In the genomic region with DNA sequence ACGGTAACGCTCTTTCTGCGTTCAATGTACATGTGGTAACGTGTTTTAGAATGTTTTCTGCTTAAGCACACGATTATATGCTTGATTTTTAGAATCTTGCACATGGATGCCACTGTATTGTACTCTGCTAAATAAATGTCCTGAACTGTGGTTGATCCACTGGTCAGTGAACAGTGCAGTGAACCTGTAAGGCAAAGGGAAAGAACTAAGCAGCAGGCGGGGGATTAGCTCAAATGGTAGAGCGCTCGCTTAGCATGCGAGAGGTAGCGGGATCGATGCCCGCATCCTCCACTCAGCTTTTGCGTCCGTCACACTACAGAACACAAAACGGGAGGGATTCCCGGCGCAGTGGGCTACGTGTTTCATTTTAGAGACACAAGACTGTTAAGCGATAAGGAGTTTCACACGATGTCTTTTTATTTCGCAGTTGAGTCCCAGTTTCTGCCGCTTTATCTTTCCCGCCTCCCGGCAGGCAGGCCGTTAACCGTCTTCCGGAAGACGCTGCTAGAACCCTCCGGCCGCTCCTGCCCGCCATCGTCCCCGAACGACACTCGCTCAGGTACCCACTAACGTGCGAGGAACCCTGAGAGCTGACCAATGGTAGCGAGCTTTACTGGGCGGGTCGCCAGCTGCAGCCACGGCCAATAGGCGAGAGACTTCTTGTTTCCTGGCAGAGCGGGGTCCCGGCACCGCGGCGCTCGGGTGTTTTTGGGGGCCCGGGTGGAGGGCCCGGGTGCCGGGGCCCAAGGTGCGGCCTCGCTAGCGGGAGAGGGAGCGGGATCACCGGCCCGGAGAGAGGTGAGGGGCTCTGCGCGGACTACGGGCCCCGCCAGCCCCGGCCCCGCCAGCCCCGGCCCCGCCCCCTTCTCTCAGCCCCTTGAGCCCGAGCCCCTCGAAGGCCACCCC, we compare ENCODE assay signal across 1 cellular context.
TF ChIP-seq lines count a peak whose summit lies in the region.

A gene with protein sequence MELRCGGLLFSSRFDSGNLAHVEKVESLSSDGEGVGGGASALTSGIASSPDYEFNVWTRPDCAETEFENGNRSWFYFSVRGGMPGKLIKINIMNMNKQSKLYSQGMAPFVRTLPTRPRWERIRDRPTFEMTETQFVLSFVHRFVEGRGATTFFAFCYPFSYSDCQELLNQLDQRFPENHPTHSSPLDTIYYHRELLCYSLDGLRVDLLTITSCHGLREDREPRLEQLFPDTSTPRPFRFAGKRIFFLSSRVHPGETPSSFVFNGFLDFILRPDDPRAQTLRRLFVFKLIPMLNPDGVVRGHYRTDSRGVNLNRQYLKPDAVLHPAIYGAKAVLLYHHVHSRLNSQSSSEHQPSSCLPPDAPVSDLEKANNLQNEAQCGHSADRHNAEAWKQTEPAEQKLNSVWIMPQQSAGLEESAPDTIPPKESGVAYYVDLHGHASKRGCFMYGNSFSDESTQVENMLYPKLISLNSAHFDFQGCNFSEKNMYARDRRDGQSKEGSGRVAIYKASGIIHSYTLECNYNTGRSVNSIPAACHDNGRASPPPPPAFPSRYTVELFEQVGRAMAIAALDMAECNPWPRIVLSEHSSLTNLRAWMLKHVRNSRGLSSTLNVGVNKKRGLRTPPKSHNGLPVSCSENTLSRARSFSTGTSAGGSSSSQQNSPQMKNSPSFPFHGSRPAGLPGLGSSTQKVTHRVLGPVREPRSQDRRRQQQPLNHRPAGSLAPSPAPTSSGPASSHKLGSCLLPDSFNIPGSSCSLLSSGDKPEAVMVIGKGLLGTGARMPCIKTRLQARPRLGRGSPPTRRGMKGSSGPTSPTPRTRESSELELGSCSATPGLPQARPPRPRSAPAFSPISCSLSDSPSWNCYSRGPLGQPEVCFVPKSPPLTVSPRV (plus strand): TSS at position 673 of the 906 bp plus-strand sequence. CDS start 1,291 bp downstream, outside the sequence.

TF ChIP-seq in HepG2, 621 proteins besides CTCF, POLR2A, EP300 and RAD21 (continued from another document and continues in another):
- TF ChIP-seq ZKSCAN8 (CRISPR knock-in tag; IDR thresholded peaks at IDR 0.05; ENCODE audit: borderline replicate concordance) (peak; percentile 57), ONECUT2 (CRISPR knock-in tag; IDR thresholded peaks at IDR 0.05) (peak; percentile 77), NCOA1 (CRISPR knock-in tag; IDR thresholded peaks at IDR 0.05) (peak; percentile 94; the same call in 1 of the 2 replicates), FOXK2 (IDR thresholded peaks at IDR 0.05) (no peak), ZNF598 (CRISPR knock-in tag; IDR thresholded peaks at IDR 0.05; ENCODE audit: borderline replicate concordance) (peak; percentile 87), PAWR (CRISPR knock-in tag; IDR thresholded peaks at IDR 0.05; ENCODE audit: borderline replicate concordance) (peak; percentile 87; the same call in 1 of the 2 replicates), ZNF484 (CRISPR knock-in tag; IDR thresholded peaks at IDR 0.05; ENCODE audit: borderline replicate concordance, low read depth) (0 out of 2 replicates have a peak, but pooled peaks have one; percentile 2), ZNF124 (CRISPR knock-in tag; IDR thresholded peaks at IDR 0.05) (peak; percentile 83; the same call in 1 of the 2 replicates), SETDB1 (CRISPR knock-in tag; IDR thresholded peaks at IDR 0.05; ENCODE audit: borderline replicate concordance) (no peak), RFXAP (CRISPR knock-in tag; IDR thresholded peaks at IDR 0.05; ENCODE audit: borderline replicate concordance) (peak; percentile 94), ZC3H4 (CRISPR knock-in tag; IDR thresholded peaks at IDR 0.05; ENCODE audit: borderline replicate concordance) (peak; percentile 89; the same call in 1 of the 2 replicates), PITX1 (CRISPR knock-in tag; IDR thresholded peaks at IDR 0.05) (peak; percentile 97), ATF1 (CRISPR knock-in tag; IDR thresholded peaks at IDR 0.05) (peak; percentile 87), PAX8 (CRISPR knock-in tag; IDR thresholded peaks at IDR 0.05; ENCODE audit: borderline replicate concordance) (peak; percentile 96; the same call in 1 of the 2 replicates), ZNF788 (CRISPR knock-in tag; IDR thresholded peaks at IDR 0.05; ENCODE audit: borderline replicate concordance) (peak; percentile 91; the same call in 1 of the 2 replicates), ZNF839 (CRISPR knock-in tag; IDR thresholded peaks at IDR 0.05; ENCODE audit: borderline replicate concordance) (peak; percentile 78; the same call in 1 of the 2 replicates), TCF7 (IDR thresholded peaks at IDR 0.05; ENCODE audit: low read depth) (no peak), SMAD9 (CRISPR knock-in tag; IDR thresholded peaks at IDR 0.05) (peak; percentile 91; the same call in 1 of the 2 replicates), MAZ (IDR thresholded peaks at IDR 0.05; ENCODE audit: borderline replicate concordance, low read depth, low read length) (no peak), MAZ (CRISPR knock-in tag; IDR thresholded peaks at IDR 0.05; ENCODE audit: low read depth) (peak; percentile 76), ZNF891 (CRISPR knock-in tag; IDR thresholded peaks at IDR 0.05) (peak; percentile 99), REXO4 (CRISPR knock-in tag; IDR thresholded peaks at IDR 0.05; ENCODE audit: borderline replicate concordance) (no peak), ZNF251 (CRISPR knock-in tag; IDR thresholded peaks at IDR 0.05) (no peak), RORA (CRISPR knock-in tag; IDR thresholded peaks at IDR 0.05) (no peak; the same call in 1 of the 2 replicates), XRCC5 (optimal IDR thresholded peaks at IDR 0.05; ENCODE audit: low read length) (peak; percentile 13), ELF1 (CRISPR knock-in tag; IDR thresholded peaks at IDR 0.05) (peak; percentile 86), TBX2 (CRISPR knock-in tag; IDR thresholded peaks at IDR 0.05; ENCODE audit: borderline replicate concordance) (peak; percentile 90), AGO1 (IDR thresholded peaks at IDR 0.05; ENCODE audit: low read depth, low read length, poor library complexity, severe bottlenecking) (no peak)
- TF ChIP-seq, protein P1, sequence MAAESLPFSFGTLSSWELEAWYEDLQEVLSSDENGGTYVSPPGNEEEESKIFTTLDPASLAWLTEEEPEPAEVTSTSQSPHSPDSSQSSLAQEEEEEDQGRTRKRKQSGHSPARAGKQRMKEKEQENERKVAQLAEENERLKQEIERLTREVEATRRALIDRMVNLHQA (CRISPR knock-in tag; IDR thresholded peaks at IDR 0.05) = peak; percentile 59; the same call in 1 of the 2 replicates
- TF ChIP-seq, protein P2, sequence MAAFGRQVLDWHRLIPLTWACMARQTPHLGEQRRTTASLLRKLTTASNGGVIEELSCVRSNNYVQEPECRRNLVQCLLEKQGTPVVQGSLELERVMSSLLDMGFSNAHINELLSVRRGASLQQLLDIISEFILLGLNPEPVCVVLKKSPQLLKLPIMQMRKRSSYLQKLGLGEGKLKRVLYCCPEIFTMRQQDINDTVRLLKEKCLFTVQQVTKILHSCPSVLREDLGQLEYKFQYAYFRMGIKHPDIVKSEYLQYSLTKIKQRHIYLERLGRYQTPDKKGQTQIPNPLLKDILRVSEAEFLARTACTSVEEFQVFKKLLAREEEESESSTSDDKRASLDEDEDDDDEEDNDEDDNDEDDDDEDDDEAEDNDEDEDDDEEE (CRISPR knock-in tag; IDR thresholded peaks at IDR 0.05) = peak; percentile 92
- TF ChIP-seq, protein P3, sequence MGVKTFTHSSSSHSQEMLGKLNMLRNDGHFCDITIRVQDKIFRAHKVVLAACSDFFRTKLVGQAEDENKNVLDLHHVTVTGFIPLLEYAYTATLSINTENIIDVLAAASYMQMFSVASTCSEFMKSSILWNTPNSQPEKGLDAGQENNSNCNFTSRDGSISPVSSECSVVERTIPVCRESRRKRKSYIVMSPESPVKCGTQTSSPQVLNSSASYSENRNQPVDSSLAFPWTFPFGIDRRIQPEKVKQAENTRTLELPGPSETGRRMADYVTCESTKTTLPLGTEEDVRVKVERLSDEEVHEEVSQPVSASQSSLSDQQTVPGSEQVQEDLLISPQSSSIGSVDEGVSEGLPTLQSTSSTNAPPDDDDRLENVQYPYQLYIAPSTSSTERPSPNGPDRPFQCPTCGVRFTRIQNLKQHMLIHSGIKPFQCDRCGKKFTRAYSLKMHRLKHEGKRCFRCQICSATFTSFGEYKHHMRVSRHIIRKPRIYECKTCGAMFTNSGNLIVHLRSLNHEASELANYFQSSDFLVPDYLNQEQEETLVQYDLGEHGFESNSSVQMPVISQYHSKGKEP (CRISPR knock-in tag; IDR thresholded peaks at IDR 0.05) = no peak
- TF ChIP-seq, protein P4, sequence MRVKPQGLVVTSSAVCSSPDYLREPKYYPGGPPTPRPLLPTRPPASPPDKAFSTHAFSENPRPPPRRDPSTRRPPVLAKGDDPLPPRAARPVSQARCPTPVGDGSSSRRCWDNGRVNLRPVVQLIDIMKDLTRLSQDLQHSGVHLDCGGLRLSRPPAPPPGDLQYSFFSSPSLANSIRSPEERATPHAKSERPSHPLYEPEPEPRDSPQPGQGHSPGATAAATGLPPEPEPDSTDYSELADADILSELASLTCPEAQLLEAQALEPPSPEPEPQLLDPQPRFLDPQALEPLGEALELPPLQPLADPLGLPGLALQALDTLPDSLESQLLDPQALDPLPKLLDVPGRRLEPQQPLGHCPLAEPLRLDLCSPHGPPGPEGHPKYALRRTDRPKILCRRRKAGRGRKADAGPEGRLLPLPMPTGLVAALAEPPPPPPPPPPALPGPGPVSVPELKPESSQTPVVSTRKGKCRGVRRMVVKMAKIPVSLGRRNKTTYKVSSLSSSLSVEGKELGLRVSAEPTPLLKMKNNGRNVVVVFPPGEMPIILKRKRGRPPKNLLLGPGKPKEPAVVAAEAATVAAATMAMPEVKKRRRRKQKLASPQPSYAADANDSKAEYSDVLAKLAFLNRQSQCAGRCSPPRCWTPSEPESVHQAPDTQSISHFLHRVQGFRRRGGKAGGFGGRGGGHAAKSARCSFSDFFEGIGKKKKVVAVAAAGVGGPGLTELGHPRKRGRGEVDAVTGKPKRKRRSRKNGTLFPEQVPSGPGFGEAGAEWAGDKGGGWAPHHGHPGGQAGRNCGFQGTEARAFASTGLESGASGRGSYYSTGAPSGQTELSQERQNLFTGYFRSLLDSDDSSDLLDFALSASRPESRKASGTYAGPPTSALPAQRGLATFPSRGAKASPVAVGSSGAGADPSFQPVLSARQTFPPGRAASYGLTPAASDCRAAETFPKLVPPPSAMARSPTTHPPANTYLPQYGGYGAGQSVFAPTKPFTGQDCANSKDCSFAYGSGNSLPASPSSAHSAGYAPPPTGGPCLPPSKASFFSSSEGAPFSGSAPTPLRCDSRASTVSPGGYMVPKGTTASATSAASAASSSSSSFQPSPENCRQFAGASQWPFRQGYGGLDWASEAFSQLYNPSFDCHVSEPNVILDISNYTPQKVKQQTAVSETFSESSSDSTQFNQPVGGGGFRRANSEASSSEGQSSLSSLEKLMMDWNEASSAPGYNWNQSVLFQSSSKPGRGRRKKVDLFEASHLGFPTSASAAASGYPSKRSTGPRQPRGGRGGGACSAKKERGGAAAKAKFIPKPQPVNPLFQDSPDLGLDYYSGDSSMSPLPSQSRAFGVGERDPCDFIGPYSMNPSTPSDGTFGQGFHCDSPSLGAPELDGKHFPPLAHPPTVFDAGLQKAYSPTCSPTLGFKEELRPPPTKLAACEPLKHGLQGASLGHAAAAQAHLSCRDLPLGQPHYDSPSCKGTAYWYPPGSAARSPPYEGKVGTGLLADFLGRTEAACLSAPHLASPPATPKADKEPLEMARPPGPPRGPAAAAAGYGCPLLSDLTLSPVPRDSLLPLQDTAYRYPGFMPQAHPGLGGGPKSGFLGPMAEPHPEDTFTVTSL (CRISPR knock-in tag; IDR thresholded peaks at IDR 0.05; ENCODE audit: borderline replicate concordance) = no peak; the same call in none of the 2 replicates
- TF ChIP-seq, protein P5, sequence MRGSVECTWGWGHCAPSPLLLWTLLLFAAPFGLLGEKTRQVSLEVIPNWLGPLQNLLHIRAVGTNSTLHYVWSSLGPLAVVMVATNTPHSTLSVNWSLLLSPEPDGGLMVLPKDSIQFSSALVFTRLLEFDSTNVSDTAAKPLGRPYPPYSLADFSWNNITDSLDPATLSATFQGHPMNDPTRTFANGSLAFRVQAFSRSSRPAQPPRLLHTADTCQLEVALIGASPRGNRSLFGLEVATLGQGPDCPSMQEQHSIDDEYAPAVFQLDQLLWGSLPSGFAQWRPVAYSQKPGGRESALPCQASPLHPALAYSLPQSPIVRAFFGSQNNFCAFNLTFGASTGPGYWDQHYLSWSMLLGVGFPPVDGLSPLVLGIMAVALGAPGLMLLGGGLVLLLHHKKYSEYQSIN (CRISPR knock-in tag; IDR thresholded peaks at IDR 0.05; ENCODE audit: borderline replicate concordance) = peak; percentile 75; the same call in 1 of the 2 replicates
- TF ChIP-seq, protein P6, sequence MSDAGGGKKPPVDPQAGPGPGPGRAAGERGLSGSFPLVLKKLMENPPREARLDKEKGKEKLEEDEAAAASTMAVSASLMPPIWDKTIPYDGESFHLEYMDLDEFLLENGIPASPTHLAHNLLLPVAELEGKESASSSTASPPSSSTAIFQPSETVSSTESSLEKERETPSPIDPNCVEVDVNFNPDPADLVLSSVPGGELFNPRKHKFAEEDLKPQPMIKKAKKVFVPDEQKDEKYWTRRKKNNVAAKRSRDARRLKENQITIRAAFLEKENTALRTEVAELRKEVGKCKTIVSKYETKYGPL (CRISPR knock-in tag; IDR thresholded peaks at IDR 0.05) = peak; percentile 89
- TF ChIP-seq, protein P7, sequence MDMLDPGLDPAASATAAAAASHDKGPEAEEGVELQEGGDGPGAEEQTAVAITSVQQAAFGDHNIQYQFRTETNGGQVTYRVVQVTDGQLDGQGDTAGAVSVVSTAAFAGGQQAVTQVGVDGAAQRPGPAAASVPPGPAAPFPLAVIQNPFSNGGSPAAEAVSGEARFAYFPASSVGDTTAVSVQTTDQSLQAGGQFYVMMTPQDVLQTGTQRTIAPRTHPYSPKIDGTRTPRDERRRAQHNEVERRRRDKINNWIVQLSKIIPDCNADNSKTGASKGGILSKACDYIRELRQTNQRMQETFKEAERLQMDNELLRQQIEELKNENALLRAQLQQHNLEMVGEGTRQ (IDR thresholded peaks at IDR 0.05; ENCODE audit: low read depth, low read length) = no peak
- TF ChIP-seq, protein P7 (CRISPR knock-in tag; IDR thresholded peaks at IDR 0.05; ENCODE audit: borderline replicate concordance) = no peak
